8 cellular contexts compared by ENCODE assay signal in genomic region chr19:8252922-8253589, GRCh38. TPM values are rescaled to one million over a fixed set of nuclear protein-coding genes. Genes with fewer than 3 reads are reported as not detected.
DNase-seq lines count a peak whose midpoint lies in the region; ATAC-seq and TF ChIP-seq lines count a peak whose summit lies in the region.

No MANE protein-coding gene starts in this region.

- H3K36me3 ChIP-seq in adipocyte (ENCODE audit: control insufficient read depth, insufficient read depth, low read length, severe bottlenecking) (peaks cover 3% of the 10 kb centered on the region), heart right ventricle (peaks cover 0 to 38% (median 16%) of the 10 kb centered on the region in 9 donors)

- H3K27me3 ChIP-seq in adipocyte (replicated peaks; ENCODE audit: control insufficient read depth, insufficient read depth, low read length) (no peaks in the 10 kb centered on the region), heart right ventricle (no peaks in the 10 kb centered on the region)

- ATAC-seq in heart right ventricle (peak; percentile 45 to 75 (median 62)), GM21619 (IDR thresholded peaks at IDR 0.05; ENCODE audit: unreplicated experiment) (no peak), GM21423 (IDR thresholded peaks at IDR 0.05; ENCODE audit: unreplicated experiment) (no peak)

- WGBS in heart right ventricle, 2 donors, result 23 to 26% methylated on average over 13 of the region's 13 CpGs

- H3K4me3 ChIP-seq in adipocyte (ENCODE audit: low read length) (no peak overlapping the region), heart right ventricle (no peak overlapping the region)

- no peaks in the 10 kb centered on the region for H3K9me3 ChIP-seq in adipocyte (ENCODE audit: control insufficient read depth, low read length)
- H3K9me3 ChIP-seq in heart right ventricle, result no peaks in the 10 kb centered on the region

- DNase-seq in NCI-H1105 treated with DMSO at 0.1 percent for 48 hours (lab: John Stamatoyannopoulos, UW) (peak; percentile 61), T-helper 2 cell (peak; percentile 52 to 77 (median 74)), adipocyte (ENCODE audit: low read depth) (peak; percentile 77), heart right ventricle (peak; percentile 84 to 89), renal cortical epithelial cell (ENCODE audit: low read depth) (peak; percentile 47)

- peaks cover 9% of the 10 kb centered on the region for H3K4me1 ChIP-seq in adipocyte (ENCODE audit: control insufficient read depth, insufficient read depth, low read length)
- peaks cover 0 to 28% (median 4%) of the 10 kb centered on the region in 9 donors for H3K4me1 ChIP-seq in heart right ventricle

- TF ChIP-seq CTCF in GM12873 (IDR thresholded peaks at IDR 0.05; ENCODE audit: insufficient read depth, low read depth, low read length, missing control alignments) (peak; percentile 90), heart right ventricle (IDR thresholded peaks at IDR 0.05) (peak; percentile 91 to 97 (median 96))

- H3K27ac ChIP-seq in heart right ventricle, result no peak overlapping the region

- intact Hi-C loops in heart right ventricle (cut with DNase I), result loop anchor here (1.0 to 10.0 kb wide), 14 partner anchors 44 to 331 kb away; partner anchors contain the start of genes TIMM44 (in 5 of the 10), CERS4 (in 2 of the 10), ELAVL1 (in 1 of the 10) and SNAPC2 (in 1 of the 10)

- H3K9ac ChIP-seq in adipocyte (ENCODE audit: low read length), result no peak overlapping the region

RNA-seq across cellular contexts. Expression of gene CERS4, which starts 43.9 kb away (rescaled TPM):
- total RNA-seq in heart right ventricle (10 to 100 TPM; 13.9 to 25.0 (median 17.7) TPM), renal cortical epithelial cell (16.8 and 18.2 TPM in 2 replicates)
- polyA plus RNA-seq in heart right ventricle, result 10 to 100 TPM; 19.5 to 28.9 TPM

RNA-seq across cellular contexts. Expression of gene CD320, which starts 55.1 kb away (rescaled TPM):
- total RNA-seq in heart right ventricle (10 to 100 TPM; 20.3 to 38.9 (median 26.0) TPM), renal cortical epithelial cell (24.1 and 24.6 TPM in 2 replicates)
- polyA plus RNA-seq in heart right ventricle, result 10 to 100 TPM; 50.8 to 81.2 TPM

Comparison
In these comparisons a context has a peak if more than half of its experiments do, and no peak if none do; other contexts are left out.
1. ATAC-seq: peak in heart right ventricle (8 of 8); none in GM21619 (single experiment) and GM21423 (single experiment).
2. Peak in every context shown above with its lines, with median percentiles within 50 percentile points of each other: DNase-seq.